ENCODE assay signal across 18 cellular contexts in genomic region chr4:874971-875817, GRCh38.
"Had no signal": no experiment of that assay in that cellular context is flagged by ENCODE, and none has a peak within 500 bp of the region (broad histone marks: within the 10 kb centered on the region; RNA-seq: fewer than 3 reads in every experiment).

No MANE protein-coding gene starts in this region.

- H3K27me3 Mint-ChIP-seq: activated CD4-positive, alpha-beta memory T cell treated with anti-CD3 and anti-CD28 coated beads, Interleukin-2, amount 10 ng/mL, durations not matched to agents 7 days and 5 days; type B pancreatic cell had no signal

- H3K27ac Mint-ChIP-seq: activated CD4-positive, alpha-beta memory T cell treated with anti-CD3 and anti-CD28 coated beads, Interleukin-2, amount 10 ng/mL, durations not matched to agents 7 days and 5 days; activated naive CD4-positive, alpha-beta T cell treated with anti-CD3 and anti-CD28 coated beads for 36 hours; mesothelial cell of epicardium; type B pancreatic cell; WTC11 had no signal

- H3K9me3 Mint-ChIP-seq: activated CD4-positive, alpha-beta memory T cell treated with anti-CD3 and anti-CD28 coated beads, Interleukin-2, amount 10 ng/mL, durations not matched to agents 7 days and 5 days; activated naive CD4-positive, alpha-beta T cell treated with anti-CD3 and anti-CD28 coated beads for 36 hours; mesothelial cell of epicardium; type B pancreatic cell; WTC11 had no signal

- DNase-seq: activated CD4-positive, alpha-beta memory T cell treated with anti-CD3 and anti-CD28 coated beads, Interleukin-2, amount 10 ng/mL, durations not matched to agents 7 days and 5 days; activated CD4-positive, alpha-beta T cell treated with anti-CD3 and anti-CD28 coated beads for 4 hours; activated CD8-positive, alpha-beta memory T cell treated with anti-CD3 and anti-CD28 coated beads, Interleukin-2, amount 50 U/mL, for 4 hours; activated naive CD4-positive, alpha-beta T cell treated with anti-CD3 and anti-CD28 coated beads for 36 hours; adrenal gland; cortex of kidney; effector memory CD4-positive, alpha-beta T cell; foreskin keratinocyte; glutamatergic neuron; lower lobe of right lung; retina; SHP77; SK-N-SH; stimulated activated naive CD4-positive, alpha-beta T cell; T-helper 1 cell had no signal

- H3K4me3 Mint-ChIP-seq: activated CD4-positive, alpha-beta memory T cell treated with anti-CD3 and anti-CD28 coated beads, Interleukin-2, amount 10 ng/mL, durations not matched to agents 7 days and 5 days; activated naive CD4-positive, alpha-beta T cell treated with anti-CD3 and anti-CD28 coated beads for 36 hours; mesothelial cell of epicardium; type B pancreatic cell; WTC11 had no signal

- H3K4me1 Mint-ChIP-seq: mesothelial cell of epicardium, WTC11 had no signal

- ATAC-seq: foreskin keratinocyte, lower lobe of right lung, WTC11 had no signal
